ENCODE assay signal across 12 cellular contexts in genomic region chr1:153546796-153547559, GRCh38. TPM values are rescaled to one million over a fixed set of nuclear protein-coding genes. Genes with fewer than 3 reads are reported as not detected.
DNase-seq lines count a peak whose midpoint lies in the region; ATAC-seq and TF ChIP-seq lines count a peak whose summit lies in the region.
"Had no signal": no experiment of that assay in that cellular context is flagged by ENCODE, and none has a peak within 500 bp of the region (broad histone marks: within the 10 kb centered on the region; RNA-seq: fewer than 3 reads in every experiment).

No MANE protein-coding gene starts in this region.

- H2AK9ac ChIP-seq in IMR-90 (replicated peaks; ENCODE audit: low read depth, low read length, poor library complexity), result peak overlapping the region; percentile 96

- H3K18ac ChIP-seq in IMR-90 (ENCODE audit: low read depth, low read length), result no peak overlapping the region; the same call in 1 of the 2 replicates

- H2BK5ac ChIP-seq in IMR-90 (ENCODE audit: low read depth, low read length, poor library complexity, severe bottlenecking), result no peak overlapping the region

- TF ChIP-seq RAD21 in IMR-90 (IDR thresholded peaks at IDR 0.05; ENCODE audit: low read length), result no peak

- no peak for TF ChIP-seq POLR2A in IMR-90 (IDR thresholded peaks at IDR 0.05; ENCODE audit: low read depth, low read length)

- 87% methylated on average over 3 of the region's 14 CpGs; no CpG with 5 or more reads in 1 of the 2 experiments for whole genome bisulfite sequencing in IMR-90 (ENCODE audit: extremely low coverage in 2 of 2, insufficient read length in 1 of 2), 2 experiments

- H3K4me1 ChIP-seq in CD4-positive, CD25-positive, alpha-beta regulatory T cell (ENCODE audit: control insufficient read depth, insufficient read depth, low read length, poor library complexity, severe bottlenecking), result peaks cover 53% of the 10 kb centered on the region
- H3K4me1 ChIP-seq in IMR-90 (ENCODE audit: control insufficient read depth, insufficient read depth, low read length) (peaks cover 37% of the 10 kb centered on the region), neutrophil (ENCODE audit: control insufficient read depth in 1 of 2, insufficient read depth in 1 of 2, low read depth in 1 of 2, low read length in 1 of 2) (peaks cover 81 to 91% of the 10 kb centered on the region in 2 experiments)
- H3K4me1 ChIP-seq in effector memory CD4-positive, alpha-beta T cell (ENCODE audit: control insufficient read depth, insufficient read depth, low read length, poor library complexity, severe bottlenecking), result peaks cover 37% of the 10 kb centered on the region

- H3K27me3 ChIP-seq in CD4-positive, CD25-positive, alpha-beta regulatory T cell (ENCODE audit: control insufficient read depth, insufficient read depth, low read length), result no peaks in the 10 kb centered on the region
- H3K27me3 ChIP-seq in IMR-90 (ENCODE audit: control insufficient read depth, insufficient read depth, low read length) (no peaks in the 10 kb centered on the region), neutrophil (no peaks in the 10 kb centered on the region)
- H3K27me3 ChIP-seq in effector memory CD4-positive, alpha-beta T cell (replicated peaks; ENCODE audit: control insufficient read depth, insufficient read depth, low read length, poor library complexity, severe bottlenecking), result no peaks in the 10 kb centered on the region

- H2AFZ ChIP-seq in IMR-90 (replicated peaks; ENCODE audit: low read length, poor library complexity), result peak overlapping the region; percentile 77

- no peak for ATAC-seq in CD4-positive, CD25-positive, alpha-beta regulatory T cell (ENCODE audit: low read depth in 2 of 2)
- ATAC-seq in IMR-90 (ENCODE audit: low read depth), result no peak
- no peak for ATAC-seq in GM21515 (IDR thresholded peaks at IDR 0.05; ENCODE audit: unreplicated experiment)
- ATAC-seq in GM18909 (IDR thresholded peaks at IDR 0.05; ENCODE audit: poor library complexity, unreplicated experiment), result no peak

- H3K27ac ChIP-seq in CD4-positive, CD25-positive, alpha-beta regulatory T cell (ENCODE audit: insufficient read depth, low read length, poor library complexity, severe bottlenecking), result peak overlapping the region; percentile 82
- H3K27ac ChIP-seq in IMR-90 (ENCODE audit: insufficient read depth, low read length) (0 out of 2 replicates have a peak overlapping the region, but pooled peaks have one; percentile 5), neutrophil (peak overlapping the region; percentile 97)
- H3K27ac ChIP-seq in effector memory CD4-positive, alpha-beta T cell (ENCODE audit: insufficient read depth, low read length, poor library complexity, severe bottlenecking), result peak overlapping the region; percentile 76

- peak overlapping the region; percentile 70 for H4K91ac ChIP-seq in IMR-90 (ENCODE audit: insufficient read depth, low read depth, low read length)

- peak overlapping the region; percentile 60; the same call in 1 of the 3 replicates for H2BK15ac ChIP-seq in IMR-90 (ENCODE audit: low read depth, low read length)

- peaks cover 16% of the 10 kb centered on the region for H3K36me3 ChIP-seq in CD4-positive, CD25-positive, alpha-beta regulatory T cell (ENCODE audit: control insufficient read depth, insufficient read depth, low read length)
- H3K36me3 ChIP-seq in IMR-90 (ENCODE audit: control insufficient read depth, insufficient read depth, low read length), result no peaks in the 10 kb centered on the region
- H3K36me3 ChIP-seq in effector memory CD4-positive, alpha-beta T cell (ENCODE audit: control insufficient read depth, insufficient read depth, low read length), result peaks cover 18% of the 10 kb centered on the region
- peaks cover 22% of the 10 kb centered on the region for H3K36me3 ChIP-seq in neutrophil

- H2AK5ac ChIP-seq in IMR-90 (ENCODE audit: low read depth, low read length), result peak overlapping the region; percentile 85

- in situ Hi-C loops in IMR-90 (cut with MboI; ENCODE audit: low sequenced_read_pairs), result loop anchor here (25.0 kb wide), 1 partner anchor 415 kb away; the partner anchor contains the start of genes CREB3L4, CRTC2 and SLC39A1

- no peaks in the 10 kb centered on the region for H3K9me3 ChIP-seq in CD4-positive, CD25-positive, alpha-beta regulatory T cell (ENCODE audit: control insufficient read depth in 2 of 2, low read length in 2 of 2)
- no peaks in the 10 kb centered on the region for H3K9me3 ChIP-seq in IMR-90 (ENCODE audit: control insufficient read depth, insufficient read depth, low read length)
- H3K9me3 ChIP-seq in effector memory CD4-positive, alpha-beta T cell (ENCODE audit: control insufficient read depth, low read length), result no peaks in the 10 kb centered on the region
- H3K9me3 ChIP-seq in neutrophil, result no peaks in the 10 kb centered on the region

- H4K20me1 ChIP-seq in IMR-90 (ENCODE audit: insufficient read depth, low read length), result no peaks in the 10 kb centered on the region

- peaks cover 28% of the 10 kb centered on the region for H3K36me3 Mint-ChIP-seq in CD4-positive, CD25-positive, alpha-beta regulatory T cell

- H3K27me3 Mint-ChIP-seq in CD4-positive, CD25-positive, alpha-beta regulatory T cell, result no peaks in the 10 kb centered on the region

- H3K9me3 Mint-ChIP-seq in CD4-positive, CD25-positive, alpha-beta regulatory T cell, result no peaks in the 10 kb centered on the region

- peaks cover 54% of the 10 kb centered on the region for H3K9me1 ChIP-seq in IMR-90 (ENCODE audit: insufficient read depth, low read length)

- H3K4me3 Mint-ChIP-seq in CD4-positive, CD25-positive, alpha-beta regulatory T cell, result peak overlapping the region in 3 of 4 donors; percentile 97 to 100 (median 97)

- H3K4ac ChIP-seq in IMR-90 (ENCODE audit: low read depth, low read length), result peak overlapping the region; percentile 96

- intact Hi-C loops in IMR-90 (cut with micrococcal nuclease), result no loop called here

- H4K5ac ChIP-seq in IMR-90 (ENCODE audit: low read depth, low read length), result peak overlapping the region; percentile 17; the same call in 1 of the 2 replicates

- BruUV-seq in IMR-90 (replicated peaks; lab: Mats Ljungman, UMichigan), result no TSS peak

- peak overlapping the region in 1 of 2 experiments; percentile 91; a peak in 1 of 4 replicates for H4K8ac ChIP-seq in IMR-90 (ENCODE audit: low read depth in 2 of 2, low read length in 2 of 2)

- H2BK120ac ChIP-seq in IMR-90 (ENCODE audit: low read depth, low read length), result peak overlapping the region; percentile 82

- H3K27ac Mint-ChIP-seq in CD4-positive, CD25-positive, alpha-beta regulatory T cell, result peak overlapping the region; percentile 97 to 99 (median 98)

- no peak overlapping the region for H3K4me2 ChIP-seq in IMR-90 (ENCODE audit: low read depth, low read length)

- DNase-seq in CD4-positive, CD25-positive, alpha-beta regulatory T cell, result no peak
- no peak for DNase-seq in IMR-90
- DNase-seq in effector memory CD4-positive, alpha-beta T cell, result no peak
- no peak for DNase-seq in stimulated activated CD4-positive, alpha-beta T cell treated with anti-CD3 and anti-CD28 coated beads, Interleukin-1b, Interleukin-23, amount 100 ng/mL, for 48 hours
- no peak for DNase-seq in activated gamma-delta T cell treated with Interleukin-2 at 50 U/mL for 16 hours
- DNase-seq: central memory CD4-positive, alpha-beta T cell; NCI-H446 treated with DMSO at 0.1 percent for 48 hours; small intestine had no signal

- POLR2A ChIA-PET in IMR-90 (lab: Charles Lee; ENCODE audit: unreplicated experiment), result interaction anchor here (1.0 kb wide), 1 partner anchor 11 kb away, joined by 3 read pairs; the partner anchor contains the start of gene S100A6

- H3K79me1 ChIP-seq in IMR-90 (ENCODE audit: low read depth in 1 of 2, low read length in 2 of 2), result peaks cover 0 to 35% of the 10 kb centered on the region in 2 experiments; a peak in 3 of 4 replicates

- no peak overlapping the region for H3K23ac ChIP-seq in IMR-90 (ENCODE audit: low read depth, low read length)

- CTCF ChIA-PET in IMR-90 (lab: Yijun Ruan, JAX), result no interaction called here

- no peak overlapping the region for H3K4me3 ChIP-seq in CD4-positive, CD25-positive, alpha-beta regulatory T cell (ENCODE audit: low read depth, low read length)
- H3K4me3 ChIP-seq in IMR-90 (ENCODE audit: insufficient read depth, low read depth, low read length), result no peak overlapping the region
- no peak overlapping the region for H3K4me3 ChIP-seq in effector memory CD4-positive, alpha-beta T cell (ENCODE audit: insufficient read depth, low read depth, low read length, poor library complexity, severe bottlenecking)
- H3K4me3 ChIP-seq in neutrophil (ENCODE audit: low read depth in 1 of 2, low read length in 1 of 2), result no peak overlapping the region

- peak overlapping the region; percentile 65; the same call in 1 of the 2 replicates for H3K14ac ChIP-seq in IMR-90 (replicated peaks; ENCODE audit: low read depth, low read length)

- no peak overlapping the region for H3K56ac ChIP-seq in IMR-90 (ENCODE audit: extremely low read depth, insufficient read depth, low read length)

- TF ChIP-seq CTCF in IMR-90 (conservative IDR thresholded peaks at IDR 0.05; ENCODE audit: low read depth, low read length) (no peak), neutrophil (IDR thresholded peaks at IDR 0.05) (no peak)

- H2BK20ac ChIP-seq in IMR-90 (ENCODE audit: low read depth, low read length), result peak overlapping the region; percentile 20; the same call in 1 of the 2 replicates

- H3K9ac ChIP-seq in IMR-90 (ENCODE audit: low read depth, low read length), result no peak overlapping the region

- dilution Hi-C loops in IMR-90 (cut with HindIII; ENCODE audit: low sequenced_read_pairs, unreplicated experiment), result no loop called here

- H3K4me1 Mint-ChIP-seq in CD4-positive, CD25-positive, alpha-beta regulatory T cell, result peaks cover 5 to 64% (median 33%) of the 10 kb centered on the region in 4 donors

RNA-seq across cellular contexts. Expression of gene S100A4, which starts 1.4 kb away (rescaled TPM):
- 928 TPM for total RNA-seq in CD4-positive, CD25-positive, alpha-beta regulatory T cell
- polyA plus RNA-seq in CD4-positive, CD25-positive, alpha-beta regulatory T cell, result 1,000 to 10,000 TPM; 2,534 to 4,309 (median 3,364) TPM
- total RNA-seq in IMR-90 (2012; rRNA removed), result 5.6 and 7.5 TPM in 2 replicates
- polyA plus RNA-seq in IMR-90 (2012; rRNA removed), result 15.0 and 16.6 TPM in 2 replicates
- polyA plus RNA-seq in IMR-90 (2012; cell fraction: cytosol; rRNA removed), result 17.1 and 25.7 TPM in 2 replicates
- polyA plus RNA-seq in IMR-90 (2012; cell fraction: nucleus; rRNA removed; ENCODE audit: low replicate concordance), result 3.3 and 5.2 TPM in 2 replicates

RNA-seq across cellular contexts. Expression of gene S100A3, which starts 2.1 kb away (rescaled TPM):
- total RNA-seq in CD4-positive, CD25-positive, alpha-beta regulatory T cell, result not detected
- polyA plus RNA-seq in CD4-positive, CD25-positive, alpha-beta regulatory T cell, result not detected
- total RNA-seq in IMR-90 (2012; rRNA removed), result 1.4 and 2.9 TPM in 2 replicates
- 4.5 and 6.2 TPM in 2 replicates for polyA plus RNA-seq in IMR-90 (2012; rRNA removed)
- polyA plus RNA-seq in IMR-90 (2012; cell fraction: cytosol; rRNA removed), result 5.1 and 8.9 TPM in 2 replicates
- 3.3 and 5.1 TPM in 2 replicates for polyA plus RNA-seq in IMR-90 (2012; cell fraction: nucleus; rRNA removed; ENCODE audit: low replicate concordance)
- total RNA-seq: temporal lobe had no signal

RNA-seq across cellular contexts. Expression of gene S100A5, which starts 6.2 kb away (rescaled TPM):
- 1.8 TPM for total RNA-seq in CD4-positive, CD25-positive, alpha-beta regulatory T cell
- polyA plus RNA-seq in CD4-positive, CD25-positive, alpha-beta regulatory T cell, result 1 to 10 TPM; 1.2 to 3.0 (median 1.7) TPM
- total RNA-seq in IMR-90 (2012; rRNA removed), result 0.56 TPM in 1 of 2 replicates, not detected in the other
- polyA plus RNA-seq in IMR-90 (2012; rRNA removed), result 0.27 and 0.55 TPM in 2 replicates
- 1.1 TPM in 1 of 2 replicates, not detected in the other for polyA plus RNA-seq in IMR-90 (2012; cell fraction: cytosol; rRNA removed)
- polyA plus RNA-seq in IMR-90 (2012; cell fraction: nucleus; rRNA removed; ENCODE audit: low replicate concordance), result not detected in 2 replicates
- total RNA-seq: temporal lobe had no signal

RNA-seq across cellular contexts. Expression of gene S100A6, which starts 11.2 kb away (rescaled TPM):
- 304 TPM for total RNA-seq in CD4-positive, CD25-positive, alpha-beta regulatory T cell
- 1,000 to 10,000 TPM in 2 of 4 donors, 100 to 1,000 TPM in 2; 660 to 1,174 (median 946) TPM for polyA plus RNA-seq in CD4-positive, CD25-positive, alpha-beta regulatory T cell
- 373 and 555 TPM in 2 replicates for total RNA-seq in IMR-90 (2012; rRNA removed)
- 1,755 and 2,394 TPM in 2 replicates for polyA plus RNA-seq in IMR-90 (2012; rRNA removed)
- 755 and 1,450 TPM in 2 replicates for polyA plus RNA-seq in IMR-90 (2012; cell fraction: cytosol; rRNA removed)
- polyA plus RNA-seq in IMR-90 (2012; cell fraction: nucleus; rRNA removed; ENCODE audit: low replicate concordance), result 227 and 313 TPM in 2 replicates

RNA-seq across cellular contexts. Expression of gene S100A2, which starts 18.7 kb away (rescaled TPM):
- total RNA-seq in CD4-positive, CD25-positive, alpha-beta regulatory T cell, result not detected
- polyA plus RNA-seq in CD4-positive, CD25-positive, alpha-beta regulatory T cell, result not detected
- 3.6 and 4.4 TPM in 2 replicates for total RNA-seq in IMR-90 (2012; rRNA removed)
- polyA plus RNA-seq in IMR-90 (2012; rRNA removed), result 7.9 and 9.5 TPM in 2 replicates
- polyA plus RNA-seq in IMR-90 (2012; cell fraction: cytosol; rRNA removed), result 6.2 and 11.3 TPM in 2 replicates
- 5.1 TPM in 2 replicates for polyA plus RNA-seq in IMR-90 (2012; cell fraction: nucleus; rRNA removed; ENCODE audit: low replicate concordance)
- total RNA-seq: temporal lobe had no signal

Comparison
In these comparisons a context has a peak if more than half of its experiments do, and no peak if none do; other contexts are left out.
1. H3K27ac ChIP-seq: peak in every context shown above with its lines; median percentile 97 in neutrophil; 82 in CD4-positive, CD25-positive, alpha-beta regulatory T cell; 76 in effector memory CD4-positive, alpha-beta T cell; 5 in IMR-90.
2. RNA of gene S100A4, which starts 1.4 kb away (total RNA-seq): 928 TPM in CD4-positive, CD25-positive, alpha-beta regulatory T cell (single experiment); 5.6 to 7.5 TPM in IMR-90; every median in the first group is over 100 times any median in the second.